17 cellular contexts compared by ENCODE assay signal in genomic region chr3:102374863-102375637, GRCh38. TPM values are rescaled to one million over a fixed set of nuclear protein-coding genes. Genes with fewer than 3 reads are reported as not detected.
"Had no signal": no experiment of that assay in that cellular context is flagged by ENCODE, and none has a peak within 500 bp of the region (broad histone marks: within the 10 kb centered on the region; RNA-seq: fewer than 3 reads in every experiment).

No MANE protein-coding gene starts in this region.

- H3K27ac Mint-ChIP-seq: activated CD4-positive, alpha-beta memory T cell treated with anti-CD3 and anti-CD28 coated beads for 36 hours; activated naive CD4-positive, alpha-beta T cell treated with anti-CD3 and anti-CD28 coated beads, Interleukin-2, amount 10 ng/mL, durations not matched to agents 7 days and 5 days; immature natural killer cell; natural killer cell treated with Interleukin-12 subunit alpha and Interleukin-12 subunit beta and Interleukin-15 and Interleukin-18, amount 100 ng/mL, for 72 hours had no signal

- H3K27me3 ChIP-seq: body of pancreas, gastrocnemius medialis, heart left ventricle, right atrium auricular region had no signal

- H3K27ac ChIP-seq: body of pancreas, gastrocnemius medialis, heart left ventricle, right atrium auricular region had no signal

- H3K4me3 ChIP-seq: body of pancreas, gastrocnemius medialis, heart left ventricle, right atrium auricular region had no signal

- H3K36me3 Mint-ChIP-seq: activated CD4-positive, alpha-beta memory T cell treated with anti-CD3 and anti-CD28 coated beads for 36 hours; activated naive CD4-positive, alpha-beta T cell treated with anti-CD3 and anti-CD28 coated beads, Interleukin-2, amount 10 ng/mL, durations not matched to agents 7 days and 5 days; immature natural killer cell; natural killer cell treated with Interleukin-12 subunit alpha and Interleukin-12 subunit beta and Interleukin-15 and Interleukin-18, amount 100 ng/mL, for 72 hours had no signal

- ATAC-seq: body of pancreas, gastrocnemius medialis, heart left ventricle had no signal

- H3K4me1 ChIP-seq: body of pancreas, gastrocnemius medialis, heart left ventricle, right atrium auricular region had no signal

- H3K4me1 Mint-ChIP-seq: activated naive CD4-positive, alpha-beta T cell treated with anti-CD3 and anti-CD28 coated beads, Interleukin-2, amount 10 ng/mL, durations not matched to agents 7 days and 5 days; immature natural killer cell had no signal

- H3K9me3 Mint-ChIP-seq: activated CD4-positive, alpha-beta memory T cell treated with anti-CD3 and anti-CD28 coated beads for 36 hours; activated naive CD4-positive, alpha-beta T cell treated with anti-CD3 and anti-CD28 coated beads, Interleukin-2, amount 10 ng/mL, durations not matched to agents 7 days and 5 days; natural killer cell treated with Interleukin-12 subunit alpha and Interleukin-12 subunit beta and Interleukin-15 and Interleukin-18, amount 100 ng/mL, for 72 hours had no signal

- H3K36me3 ChIP-seq: gastrocnemius medialis, heart left ventricle, right atrium auricular region had no signal

- DNase-seq: activated CD4-positive, alpha-beta memory T cell treated with anti-CD3 and anti-CD28 coated beads for 36 hours; activated naive CD4-positive, alpha-beta T cell treated with anti-CD3 and anti-CD28 coated beads, Interleukin-2, amount 10 ng/mL, durations not matched to agents 7 days and 5 days; amniotic stem cell; body of pancreas; caudate nucleus; gastrocnemius medialis; heart left ventricle; immature natural killer cell; nucleus accumbens; stimulated activated CD4-positive, alpha-beta T cell treated with anti-CD3 and anti-CD28 coated beads, Interleukin-2, amount 100 ng/mL, for 48 hours; stimulated activated naive CD4-positive, alpha-beta T cell; T-helper 9 cell; trophoblast cell had no signal

- H3K9me3 ChIP-seq: body of pancreas, gastrocnemius medialis, heart left ventricle, right atrium auricular region had no signal

- H3K27me3 Mint-ChIP-seq: natural killer cell treated with Interleukin-12 subunit alpha and Interleukin-12 subunit beta and Interleukin-15 and Interleukin-18, amount 100 ng/mL, for 72 hours had no signal

- H3K4me3 Mint-ChIP-seq: activated CD4-positive, alpha-beta memory T cell treated with anti-CD3 and anti-CD28 coated beads for 36 hours; activated naive CD4-positive, alpha-beta T cell treated with anti-CD3 and anti-CD28 coated beads, Interleukin-2, amount 10 ng/mL, durations not matched to agents 7 days and 5 days; immature natural killer cell; natural killer cell treated with Interleukin-12 subunit alpha and Interleukin-12 subunit beta and Interleukin-15 and Interleukin-18, amount 100 ng/mL, for 72 hours had no signal

RNA-seq across cellular contexts. Expression of gene ZPLD1, which starts 59.8 kb away (rescaled TPM):
- total RNA-seq: activated CD4-positive, alpha-beta memory T cell treated with anti-CD3 and anti-CD28 coated beads for 36 hours; mesenteric fat pad; natural killer cell treated with Interleukin-12 subunit alpha and Interleukin-12 subunit beta and Interleukin-15 and Interleukin-18, amount 100 ng/mL, for 72 hours; right atrium auricular region; skeletal muscle tissue had no signal
- polyA plus RNA-seq: immature natural killer cell had no signal
